8 cellular contexts compared by ENCODE assay signal in the genomic region with DNA sequence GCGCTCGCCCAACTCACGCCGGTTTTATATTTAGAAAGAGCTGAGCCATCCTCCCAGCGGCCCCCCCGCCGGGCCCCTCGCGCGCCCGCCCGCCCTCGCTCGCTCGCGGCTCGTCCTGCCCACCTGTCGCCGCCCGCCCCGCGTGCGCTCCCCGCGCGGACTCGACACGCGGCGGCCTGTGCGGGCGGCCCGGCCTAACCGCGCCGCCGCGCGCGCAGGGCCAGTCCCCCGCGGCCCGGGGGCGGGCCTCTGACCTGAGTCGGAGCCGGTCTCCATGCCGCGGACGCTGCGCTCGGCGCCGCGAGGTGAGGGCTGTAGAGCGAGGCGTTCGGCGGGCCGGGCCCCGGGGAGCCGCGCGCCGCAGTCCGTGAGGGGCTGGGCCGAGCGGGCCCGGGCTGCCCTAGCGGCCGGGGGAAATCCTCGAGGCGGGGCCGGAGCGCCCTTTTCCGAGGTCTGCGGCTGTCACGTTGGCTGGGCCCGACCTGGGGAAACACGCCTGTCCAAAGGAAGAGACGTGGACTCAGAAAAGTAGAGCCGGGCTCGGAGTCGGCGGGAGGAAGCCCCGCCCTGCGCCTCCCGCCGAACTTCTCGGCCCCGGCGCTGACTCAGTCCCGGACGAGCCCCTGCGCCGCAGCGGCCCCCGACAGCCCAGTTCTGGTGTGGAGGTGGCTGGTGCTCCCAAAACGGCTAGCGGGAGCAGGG. TPM values are rescaled to one million over a fixed set of nuclear protein-coding genes. Genes with fewer than 3 reads are reported as not detected.
DNase-seq lines count a peak whose midpoint lies in the region; ATAC-seq lines count a peak whose summit lies in the region.

A gene with protein sequence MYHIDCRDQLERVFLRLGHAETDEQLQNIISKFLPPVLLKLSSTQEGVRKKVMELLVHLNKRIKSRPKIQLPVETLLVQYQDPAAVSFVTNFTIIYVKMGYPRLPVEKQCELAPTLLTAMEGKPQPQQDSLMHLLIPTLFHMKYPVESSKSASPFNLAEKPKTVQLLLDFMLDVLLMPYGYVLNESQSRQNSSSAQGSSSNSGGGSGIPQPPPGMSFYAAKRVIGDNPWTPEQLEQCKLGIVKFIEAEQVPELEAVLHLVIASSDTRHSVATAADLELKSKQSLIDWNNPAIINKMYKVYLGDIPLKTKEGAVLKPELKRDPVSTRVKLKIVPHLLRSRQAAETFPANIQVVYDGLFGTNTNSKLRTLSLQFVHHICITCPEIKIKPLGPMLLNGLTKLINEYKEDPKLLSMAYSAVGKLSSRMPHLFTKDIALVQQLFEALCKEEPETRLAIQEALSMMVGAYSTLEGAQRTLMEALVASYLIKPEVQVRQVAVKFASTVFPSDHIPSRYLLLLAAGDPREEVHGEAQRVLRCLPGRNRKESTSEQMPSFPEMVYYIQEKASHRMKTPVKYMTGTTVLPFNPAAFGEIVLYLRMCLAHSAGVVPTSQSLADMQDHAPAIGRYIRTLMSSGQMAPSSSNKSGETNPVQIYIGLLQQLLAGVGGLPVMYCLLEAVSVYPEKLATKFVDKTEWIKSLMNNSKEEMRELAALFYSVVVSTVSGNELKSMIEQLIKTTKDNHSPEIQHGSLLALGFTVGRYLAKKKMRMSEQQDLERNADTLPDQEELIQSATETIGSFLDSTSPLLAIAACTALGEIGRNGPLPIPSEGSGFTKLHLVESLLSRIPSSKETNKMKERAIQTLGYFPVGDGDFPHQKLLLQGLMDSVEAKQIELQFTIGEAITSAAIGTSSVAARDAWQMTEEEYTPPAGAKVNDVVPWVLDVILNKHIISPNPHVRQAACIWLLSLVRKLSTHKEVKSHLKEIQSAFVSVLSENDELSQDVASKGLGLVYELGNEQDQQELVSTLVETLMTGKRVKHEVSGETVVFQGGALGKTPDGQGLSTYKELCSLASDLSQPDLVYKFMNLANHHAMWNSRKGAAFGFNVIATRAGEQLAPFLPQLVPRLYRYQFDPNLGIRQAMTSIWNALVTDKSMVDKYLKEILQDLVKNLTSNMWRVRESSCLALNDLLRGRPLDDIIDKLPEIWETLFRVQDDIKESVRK (N-terminal part only) (minus strand): TSS at position 522 of the 702 bp plus-strand sequence. CDS start 11,465 bp downstream, outside the sequence.

- H3K4me1 Mint-ChIP-seq in activated naive CD4-positive, alpha-beta T cell treated with anti-CD3 and anti-CD28 coated beads for 36 hours (ENCODE audit: low read depth) = peaks cover 29% of the 10 kb centered on the region

- peaks cover 11% of the 10 kb centered on the region for H3K4me1 ChIP-seq in HUES64 (ENCODE audit: insufficient read depth, low read length)
- peaks cover 9% of the 10 kb centered on the region for H3K4me1 ChIP-seq in neuron (ENCODE audit: insufficient read depth, low read length)

- DNase-seq in DMS53 (lab: John Stamatoyannopoulos, UW) = peak; percentile 88
- peak; percentile 86 for DNase-seq in SK-MEL-5 (ENCODE audit: low read depth, low spot score)
- DNase-seq in activated naive CD4-positive, alpha-beta T cell treated with anti-CD3 and anti-CD28 coated beads for 36 hours = peak; percentile 66
- DNase-seq in foreskin melanocyte = peak; percentile 62
- peak; percentile 70 for DNase-seq in stromal cell of bone marrow (ENCODE audit: low read depth)

- H3K27ac Mint-ChIP-seq in activated naive CD4-positive, alpha-beta T cell treated with anti-CD3 and anti-CD28 coated beads for 36 hours = peak within 1 kb of the TSS; percentile 83

- peak within 1 kb of the TSS; percentile 88 for H3K27ac ChIP-seq in HUES64 (ENCODE audit: low read depth, low read length)

- intact Hi-C loops in activated naive CD4-positive, alpha-beta T cell treated with anti-CD3 and anti-CD28 coated beads for 36 hours (cut with micrococcal nuclease) = loop anchor here (1.0 to 5.0 kb wide), 8 partner anchors 41 to 1268 kb away; a partner anchor contains a TSS

- H3K36me3 Mint-ChIP-seq in activated naive CD4-positive, alpha-beta T cell treated with anti-CD3 and anti-CD28 coated beads for 36 hours (ENCODE audit: low read depth) = peaks cover 2% of the 10 kb centered on the region

- H3K9me3 ChIP-seq in HUES64 (ENCODE audit: insufficient read depth, low read depth, low read length) = no peaks in the 10 kb centered on the region
- no peaks in the 10 kb centered on the region for H3K9me3 ChIP-seq in neuron (ENCODE audit: low read length)

- H3K9ac ChIP-seq in HUES64 (ENCODE audit: low read depth, low read length) = peak within 1 kb of the TSS; percentile 96

- CTCF ChIA-PET in activated naive CD4-positive, alpha-beta T cell treated with anti-CD3 and anti-CD28 coated beads for 36 hours (lab: Charles Lee) = no interaction called here

- H3K36me3 ChIP-seq in HUES64 (ENCODE audit: insufficient read depth, low read length) = no peaks in the 10 kb centered on the region
- H3K36me3 ChIP-seq in neuron (ENCODE audit: insufficient read depth, low read length) = no peaks in the 10 kb centered on the region

- H3K4me3 ChIP-seq in HUES64 (ENCODE audit: low read length) (peak within 1 kb of the TSS; percentile 68), neuron (ENCODE audit: low read length) (peak within 1 kb of the TSS; percentile 97)

- peak; percentile 57 for ATAC-seq in GM21515 (IDR thresholded peaks at IDR 0.05; ENCODE audit: unreplicated experiment)

- H3K9me3 Mint-ChIP-seq in activated naive CD4-positive, alpha-beta T cell treated with anti-CD3 and anti-CD28 coated beads for 36 hours = no peaks in the 10 kb centered on the region

- H3K27me3 ChIP-seq in HUES64 (ENCODE audit: insufficient read depth, low read length) (no peaks in the 10 kb centered on the region), neuron (ENCODE audit: insufficient read depth, low read length) (no peaks in the 10 kb centered on the region)

- WGBS in HUES64 = under 1% methylated on average over 99 of the region's 99 CpGs

- peak within 1 kb of the TSS; percentile 87 for H2AFZ ChIP-seq in neuron (ENCODE audit: low read depth, low read length)

- peak within 1 kb of the TSS; percentile 78 for H3K4me3 Mint-ChIP-seq in activated naive CD4-positive, alpha-beta T cell treated with anti-CD3 and anti-CD28 coated beads for 36 hours

- H3K27me3 Mint-ChIP-seq in activated naive CD4-positive, alpha-beta T cell treated with anti-CD3 and anti-CD28 coated beads for 36 hours (ENCODE audit: low read depth) = peaks cover under 1% of the 10 kb centered on the region

- in situ Hi-C loops in SK-MEL-5 (cut with HindIII; ENCODE audit: low pct_unique_long_range_greater_than_20kb, low sequenced_read_pairs) = no loop called here

RNA-seq across cellular contexts. Expression of the gene that starts here (rescaled TPM):
- 62.0 TPM for polyA plus RNA-seq in HUES64 (2013, experiment 1 of 2)
- 61.2 TPM for polyA plus RNA-seq in HUES64 (2013, experiment 2 of 2)
- 54.1 and 58.0 TPM in 2 replicates for total RNA-seq in SK-MEL-5 (2014; rRNA removed; shearing (Covaris generic))
- 24.8 and 31.3 TPM in 2 replicates for polyA plus RNA-seq in SK-MEL-5 (2015; cell fraction: cytosol; rRNA removed)
- 82.8 and 88.0 TPM in 2 replicates for polyA plus RNA-seq in SK-MEL-5 (2015; cell fraction: nucleus; rRNA removed)
- 10 to 100 TPM; 56.8 to 58.1 TPM for total RNA-seq in activated naive CD4-positive, alpha-beta T cell treated with anti-CD3 and anti-CD28 coated beads for 36 hours

Comparison
In these comparisons a context has a peak if more than half of its experiments do, and no peak if none do; other contexts are left out.
1. Peak in every context shown above with its lines: DNase-seq, ATAC-seq, H3K4me3 ChIP-seq and H3K27ac ChIP-seq.